Comparison of ENCODE assay signal across 14 cellular contexts in genomic region chr17:27475070-27475673, GRCh38. TPM values are rescaled to one million over a fixed set of nuclear protein-coding genes. Genes with fewer than 3 reads are reported as not detected.
DNase-seq lines count a peak whose midpoint lies in the region; ATAC-seq and TF ChIP-seq lines count a peak whose summit lies in the region.
"Had no signal": no experiment of that assay in that cellular context is flagged by ENCODE, and none has a peak within 500 bp of the region (broad histone marks: within the 10 kb centered on the region; RNA-seq: fewer than 3 reads in every experiment).

No MANE protein-coding gene starts in this region.

- no peak overlapping the region for H3K4me3 ChIP-seq in vagina
- H3K4me3 ChIP-seq: A549, uterus had no signal

- no peaks in the 10 kb centered on the region for H3K27me3 ChIP-seq in vagina
- H3K27me3 ChIP-seq: uterus had no signal

- H3K4me1 Mint-ChIP-seq in activated CD4-positive, alpha-beta T cell treated with anti-CD3 and anti-CD28 coated beads for 36 hours = peaks cover 94% of the 10 kb centered on the region
- peaks cover 96% of the 10 kb centered on the region for H3K4me1 Mint-ChIP-seq in activated T-helper 1 cell treated with anti-CD3 and anti-CD28 coated beads, Interleukin-12 subunit alpha, Interleukin-12 subunit beta, Interleukin-2, Interleukin-4 antibody, amounts not matched to agents 30 ng/mL and 10 ng/mL and 1 ng/mL, durations not matched to agents 14 hours and 24 hours and 36 hours (ENCODE audit: low read depth)
- H3K4me1 Mint-ChIP-seq in naive B cell = peaks cover 49 to 76% (median 75%) of the 10 kb centered on the region in 3 donors

- peaks cover 16% of the 10 kb centered on the region for H3K36me3 Mint-ChIP-seq in activated CD4-positive, alpha-beta T cell treated with anti-CD3 and anti-CD28 coated beads for 36 hours (ENCODE audit: low read depth)
- peaks cover 18% of the 10 kb centered on the region for H3K36me3 Mint-ChIP-seq in activated T-helper 1 cell treated with anti-CD3 and anti-CD28 coated beads, Interleukin-12 subunit alpha, Interleukin-12 subunit beta, Interleukin-2, Interleukin-4 antibody, amounts not matched to agents 30 ng/mL and 10 ng/mL and 1 ng/mL, durations not matched to agents 14 hours and 24 hours and 36 hours (ENCODE audit: low read depth)
- H3K36me3 Mint-ChIP-seq in naive B cell = no peaks in the 10 kb centered on the region

- no peak overlapping the region for H3K27ac ChIP-seq in vagina
- H3K27ac ChIP-seq: A549, KMS-11, uterus had no signal

- no peaks in the 10 kb centered on the region for H3K9me3 Mint-ChIP-seq in activated CD4-positive, alpha-beta T cell treated with anti-CD3 and anti-CD28 coated beads for 36 hours (ENCODE audit: low read depth)
- no peaks in the 10 kb centered on the region for H3K9me3 Mint-ChIP-seq in activated T-helper 1 cell treated with anti-CD3 and anti-CD28 coated beads, Interleukin-12 subunit alpha, Interleukin-12 subunit beta, Interleukin-2, Interleukin-4 antibody, amounts not matched to agents 30 ng/mL and 10 ng/mL and 1 ng/mL, durations not matched to agents 14 hours and 24 hours and 36 hours
- H3K9me3 Mint-ChIP-seq in naive B cell = no peaks in the 10 kb centered on the region

- H3K27me3 Mint-ChIP-seq in activated CD4-positive, alpha-beta T cell treated with anti-CD3 and anti-CD28 coated beads for 36 hours = no peaks in the 10 kb centered on the region
- H3K27me3 Mint-ChIP-seq in activated T-helper 1 cell treated with anti-CD3 and anti-CD28 coated beads, Interleukin-12 subunit alpha, Interleukin-12 subunit beta, Interleukin-2, Interleukin-4 antibody, amounts not matched to agents 30 ng/mL and 10 ng/mL and 1 ng/mL, durations not matched to agents 14 hours and 24 hours and 36 hours (ENCODE audit: insufficient read depth) = no peaks in the 10 kb centered on the region
- no peaks in the 10 kb centered on the region for H3K27me3 Mint-ChIP-seq in naive B cell

- POLR2A ChIA-PET in activated CD4-positive, alpha-beta T cell treated with anti-CD3 and anti-CD28 coated beads for 36 hours (lab: Charles Lee) = interaction anchor here (1.6 to 3.4 kb wide), 4 partner anchors 9 to 69 kb away, joined by 8 to 23 read pairs (median 14); partner anchors contain the start of gene KSR1
- POLR2A ChIA-PET in GM10248 (lab: Yijun Ruan, JAX) = no interaction called here

- intact Hi-C loops in activated CD4-positive, alpha-beta T cell treated with anti-CD3 and anti-CD28 coated beads for 36 hours (cut with DNase I, micrococcal nuclease) = loop anchor here (1.0 to 10.0 kb wide), 6 partner anchors 8 to 570 kb away; partner anchors contain the start of gene NLK (in 1 of the 2)
- intact Hi-C loops in activated T-helper 1 cell treated with anti-CD3 and anti-CD28 coated beads, Interleukin-12 subunit alpha, Interleukin-12 subunit beta, Interleukin-2, Interleukin-4 antibody, amounts not matched to agents 30 ng/mL and 10 ng/mL and 1 ng/mL, durations not matched to agents 14 hours and 24 hours and 36 hours (cut with micrococcal nuclease) = loop anchor here (1.0 kb wide), 1 partner anchor 9 kb away; no protein-coding TSS in a partner anchor
- intact Hi-C loops in vagina (cut with DNase I) = no loop called here

- H3K4me1 ChIP-seq in vagina = peaks cover 71% of the 10 kb centered on the region
- H3K4me1 ChIP-seq: uterus had no signal

- peak overlapping the region; percentile 89 for H3K27ac Mint-ChIP-seq in activated CD4-positive, alpha-beta T cell treated with anti-CD3 and anti-CD28 coated beads for 36 hours
- peak overlapping the region; percentile 92 for H3K27ac Mint-ChIP-seq in activated T-helper 1 cell treated with anti-CD3 and anti-CD28 coated beads, Interleukin-12 subunit alpha, Interleukin-12 subunit beta, Interleukin-2, Interleukin-4 antibody, amounts not matched to agents 30 ng/mL and 10 ng/mL and 1 ng/mL, durations not matched to agents 14 hours and 24 hours and 36 hours
- H3K27ac Mint-ChIP-seq in naive B cell = peak overlapping the region in 5 of 6 donors; percentile 69 to 91 (median 76)

- peak; percentile 41 for ATAC-seq in activated CD4-positive, alpha-beta T cell treated with anti-CD3 and anti-CD28 coated beads for 36 hours
- ATAC-seq in naive B cell (ENCODE audit: low read depth in 2 of 2) (no peak), GM19463 (IDR thresholded peaks at IDR 0.05; ENCODE audit: unreplicated experiment) (no peak)
- peak; percentile 16 for ATAC-seq in stimulated activated naive CD8-positive, alpha-beta T cell treated with anti-CD3 and anti-CD28 coated beads, Interleukin-15, Interleukin-2, amounts not matched to agents 100 U/mL and 50 U/mL, for 24 hours
- ATAC-seq: A549 had no signal

- CTCF ChIA-PET in activated CD4-positive, alpha-beta T cell treated with anti-CD3 and anti-CD28 coated beads for 36 hours (lab: Charles Lee) = interaction anchor here (0.7 to 1.9 kb wide), 7 partner anchors 8 to 330 kb away, joined by 3 to 6 read pairs (median 4); no protein-coding TSS in a partner anchor
- CTCF ChIA-PET in GM10248 (lab: Yijun Ruan, JAX) = interaction anchor here (1.2 to 2.4 kb wide), 3 partner anchors 13 to 18 kb away, joined by 4 to 10 read pairs (median 6); no protein-coding TSS in a partner anchor

- DNase-seq in activated CD4-positive, alpha-beta T cell treated with anti-CD3 and anti-CD28 coated beads for 36 hours = peak; percentile 88
- no peak for DNase-seq in activated CD4-positive, alpha-beta T cell treated with anti-CD3 and anti-CD28 coated beads, Interleukin-2, amount 50 U/mL, for 1 hour
- DNase-seq in activated T-helper 1 cell treated with anti-CD3 and anti-CD28 coated beads, Interleukin-12 subunit alpha, Interleukin-12 subunit beta, Interleukin-2, Interleukin-4 antibody, amounts not matched to agents 30 ng/mL and 10 ng/mL and 1 ng/mL, durations not matched to agents 14 hours and 24 hours and 36 hours (ENCODE audit: low spot score) = peak; percentile 13
- DNase-seq in naive B cell (no peak), vagina (ENCODE audit: extremely low spot score in 2 of 2) (no peak), GM10248 (ENCODE audit: extremely low spot score) (no peak)
- peak; percentile 65 for DNase-seq in stimulated activated naive CD8-positive, alpha-beta T cell treated with anti-CD3 and anti-CD28 coated beads, Interleukin-15, Interleukin-2, amounts not matched to agents 100 U/mL and 50 U/mL, for 24 hours
- DNase-seq: GOT3, NCI-H446, SHP77 treated with DMSO at 0.1 percent for 48 hours, uterus had no signal

- no peaks in the 10 kb centered on the region for H3K36me3 ChIP-seq in vagina
- H3K36me3 ChIP-seq: uterus had no signal

- no peaks in the 10 kb centered on the region for H3K9me3 ChIP-seq in vagina
- H3K9me3 ChIP-seq: A549, uterus had no signal

- no peak for TF ChIP-seq POLR2A in vagina (IDR thresholded peaks at IDR 0.05)

- H3K4me3 Mint-ChIP-seq in activated CD4-positive, alpha-beta T cell treated with anti-CD3 and anti-CD28 coated beads for 36 hours = peak overlapping the region; percentile 46
- H3K4me3 Mint-ChIP-seq in activated T-helper 1 cell treated with anti-CD3 and anti-CD28 coated beads, Interleukin-12 subunit alpha, Interleukin-12 subunit beta, Interleukin-2, Interleukin-4 antibody, amounts not matched to agents 30 ng/mL and 10 ng/mL and 1 ng/mL, durations not matched to agents 14 hours and 24 hours and 36 hours = peak overlapping the region; percentile 73
- peak overlapping the region in 2 of 8 donors; percentile 12 to 46 for H3K4me3 Mint-ChIP-seq in naive B cell

- TF ChIP-seq CTCF in vagina (IDR thresholded peaks at IDR 0.05) (no peak), GM10248 (IDR thresholded peaks at IDR 0.05; ENCODE audit: control extremely low read depth, extremely low read depth, low read depth, missing control alignments) (no peak)

RNA-seq across cellular contexts. Expression of gene KSR1, which starts 18.9 kb away (rescaled TPM):
- 100 to 1,000 TPM in 1 of 2 experiments, 10 to 100 TPM in 1; 96.6 to 113 TPM for total RNA-seq in activated CD4-positive, alpha-beta T cell treated with anti-CD3 and anti-CD28 coated beads for 36 hours
- 119 and 122 TPM in 2 replicates for total RNA-seq in activated T-helper 1 cell treated with anti-CD3 and anti-CD28 coated beads, Interleukin-12 subunit alpha, Interleukin-12 subunit beta, Interleukin-2, Interleukin-4 antibody, amounts not matched to agents 30 ng/mL and 10 ng/mL and 1 ng/mL, durations not matched to agents 14 hours and 24 hours and 36 hours
- 1 to 10 TPM in 5 of 6 donors, under 1 TPM in 1; 0.38 to 4.4 (median 2.3) TPM for polyA plus RNA-seq in naive B cell (ENCODE audit: low read depth in 6 of 6)
- total RNA-seq in vagina = 40.3 TPM

Comparison
In these comparisons a context has a peak if more than half of its experiments do, and no peak if none do; other contexts are left out.
1. DNase-seq: peak in activated CD4-positive, alpha-beta T cell treated with anti-CD3 and anti-CD28 coated beads for 36 hours (single experiment), activated T-helper 1 cell treated with anti-CD3 and anti-CD28 coated beads, Interleukin-12 subunit alpha, Interleukin-12 subunit beta, Interleukin-2, Interleukin-4 antibody, amounts not matched to agents 30 ng/mL and 10 ng/mL and 1 ng/mL, durations not matched to agents 14 hours and 24 hours and 36 hours (single experiment) and stimulated activated naive CD8-positive, alpha-beta T cell treated with anti-CD3 and anti-CD28 coated beads, Interleukin-15, Interleukin-2, amounts not matched to agents 100 U/mL and 50 U/mL, for 24 hours (single experiment); none in activated CD4-positive, alpha-beta T cell treated with anti-CD3 and anti-CD28 coated beads, Interleukin-2, amount 50 U/mL, for 1 hour (single experiment), naive B cell (single experiment), vagina (0 of 2) and GM10248 (single experiment).
2. ATAC-seq: peak in activated CD4-positive, alpha-beta T cell treated with anti-CD3 and anti-CD28 coated beads for 36 hours (single experiment) and stimulated activated naive CD8-positive, alpha-beta T cell treated with anti-CD3 and anti-CD28 coated beads, Interleukin-15, Interleukin-2, amounts not matched to agents 100 U/mL and 50 U/mL, for 24 hours (single experiment); none in naive B cell (0 of 2) and GM19463 (single experiment).
3. Peak in every context shown above with its lines, with median percentiles within 50 percentile points of each other: H3K27ac Mint-ChIP-seq.